Comparison of ENCODE assay signal across 8 cellular contexts in the genomic region with DNA sequence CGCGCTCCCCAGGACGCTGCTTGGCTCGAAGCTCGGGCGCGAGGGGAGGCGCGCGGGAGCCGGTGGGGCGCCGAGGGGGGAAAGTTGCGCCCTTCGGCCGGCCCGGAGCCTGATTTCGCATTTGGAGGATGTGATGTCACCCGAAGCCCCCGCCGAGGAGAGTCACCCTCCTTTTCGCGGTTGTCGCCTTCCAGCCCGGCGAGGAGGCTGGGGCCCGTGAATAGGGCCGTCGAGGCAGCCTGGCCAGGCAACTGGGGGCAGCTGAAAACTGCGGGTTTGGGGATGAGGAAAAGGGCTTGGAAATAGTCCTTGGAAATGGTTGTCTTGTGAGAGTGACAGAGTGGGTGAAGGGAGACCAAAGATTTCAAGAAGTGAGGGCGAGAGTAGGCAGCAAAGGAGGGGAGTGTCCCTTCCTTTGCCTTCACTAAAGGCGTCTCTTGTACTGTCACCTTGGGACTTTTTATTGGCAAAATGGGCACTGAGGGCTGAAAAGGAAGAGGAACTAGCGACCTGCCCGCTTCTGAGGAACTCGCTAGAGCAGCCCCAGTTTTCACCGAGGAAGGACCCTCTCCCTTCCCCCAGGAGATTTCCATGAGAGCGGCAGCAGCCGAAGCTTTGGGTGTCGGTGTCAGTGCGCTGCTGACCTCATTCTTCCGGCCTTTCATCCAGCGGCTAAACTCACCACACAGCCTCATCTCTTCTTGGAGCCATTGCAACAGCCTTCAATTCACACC. TPM values are rescaled to one million over a fixed set of nuclear protein-coding genes. Genes with fewer than 3 reads are reported as not detected.
DNase-seq lines count a peak whose midpoint lies in the region; ATAC-seq and TF ChIP-seq lines count a peak whose summit lies in the region.

TSS of gene CD8A (minus strand) at position 86 of the 734 bp plus-strand sequence. CDS start 88 bp downstream, outside the sequence.

- BruUV-seq in Caco-2 (replicated peaks; lab: Mats Ljungman, UMichigan): no TSS peak

- no peaks in the 10 kb centered on the region for H3K36me3 ChIP-seq in Caco-2 (ENCODE audit: control insufficient read depth, insufficient read depth, low read length)
- H3K36me3 ChIP-seq in neural cell (ENCODE audit: insufficient read depth, low read length): no peaks in the 10 kb centered on the region

- no peak within 1 kb of the TSS for H3K27ac Mint-ChIP-seq in Caco-2 (ENCODE audit: unreplicated experiment)

- no peak within 1 kb of the TSS for H3K27ac ChIP-seq in coronary artery
- no peak within 1 kb of the TSS for H3K27ac ChIP-seq in neural cell (ENCODE audit: low read length)

- 0 out of 2 replicates have a peak, but pooled peaks cover 4% of the 10 kb centered on the region for H3K9me3 ChIP-seq in Caco-2
- H3K9me3 ChIP-seq in neural cell (ENCODE audit: low read length): peaks cover under 1% of the 10 kb centered on the region

- no peaks in the 10 kb centered on the region for H3K9me2 ChIP-seq in neural cell (ENCODE audit: insufficient read depth, low read length)

- H3K4me3 Mint-ChIP-seq in Caco-2 (ENCODE audit: unreplicated experiment): peak within 1 kb of the TSS; percentile 23

- no peak for ATAC-seq in HG03175 (IDR thresholded peaks at IDR 0.05; ENCODE audit: unreplicated experiment)

- no peaks in the 10 kb centered on the region for H4K20me1 ChIP-seq in neural cell (ENCODE audit: insufficient read depth)

- no peak within 1 kb of the TSS for H3K9ac ChIP-seq in neural cell (ENCODE audit: low read length)

- POLR2A ChIA-PET in Caco-2 (lab: Charles Lee): no interaction called here

- no peak for TF ChIP-seq EP300 in neural cell (conservative IDR thresholded peaks at IDR 0.05; ENCODE audit: poor library complexity, severe bottlenecking)

- no peaks in the 10 kb centered on the region for H3K79me2 ChIP-seq in neural cell (replicated peaks; ENCODE audit: insufficient read depth, low read length)

- H3F3A ChIP-seq in neural cell (ENCODE audit: insufficient read depth, low read length, poor library complexity, severe bottlenecking): no peaks in the 10 kb centered on the region

- H3K4me1 Mint-ChIP-seq in Caco-2 (ENCODE audit: low read depth, unreplicated experiment): no peaks in the 10 kb centered on the region

- H3K4me1 ChIP-seq in Caco-2: no peaks in the 10 kb centered on the region

- H3K27me3 Mint-ChIP-seq in Caco-2 (ENCODE audit: insufficient read depth, unreplicated experiment): no peaks in the 10 kb centered on the region

- CTCF ChIA-PET in Caco-2 (lab: Charles Lee): no interaction called here

- no peak within 1 kb of the TSS for H3K4me2 ChIP-seq in neural cell (ENCODE audit: low read length)

- no peak for DNase-seq in Caco-2
- peak; percentile 6 for DNase-seq in NCI-H146 treated with DMSO at 0.1 percent for 48 hours (lab: John Stamatoyannopoulos, UW; ENCODE audit: unreplicated experiment)
- DNase-seq in coronary artery (ENCODE audit: low spot score): no peak
- no peak for DNase-seq in cerebellar nuclear complex (lab: John Stamatoyannopoulos, UW)
- no peak for DNase-seq in NCI-H2227 treated with DMSO at 0.1 percent for 48 hours (lab: John Stamatoyannopoulos, UW)
- no peak for DNase-seq in NK-92 (lab: John Stamatoyannopoulos, UW; ENCODE audit: unreplicated experiment)

- no peak for TF ChIP-seq CTCF in Caco-2 (IDR thresholded peaks at IDR 0.05; ENCODE audit: insufficient read depth in 1 of 2, low read depth in 1 of 2, low read length in 1 of 2, severe bottlenecking in 1 of 2, unreplicated experiment in 1 of 2)
- no peak for TF ChIP-seq CTCF in coronary artery (IDR thresholded peaks at IDR 0.05)
- no peak for TF ChIP-seq CTCF in neural cell (IDR thresholded peaks at IDR 0.05; ENCODE audit: poor library complexity, severe bottlenecking)

- H2AFZ ChIP-seq in neural cell (ENCODE audit: low read depth, low read length): no peak within 1 kb of the TSS

- no peaks in the 10 kb centered on the region for H3K27me3 ChIP-seq in Caco-2 (replicated peaks; ENCODE audit: control insufficient read depth, insufficient read depth, low read length)
- H3K27me3 ChIP-seq in neural cell (ENCODE audit: insufficient read depth, low read depth, low read length): peaks cover 58% of the 10 kb centered on the region

- intact Hi-C loops in Caco-2 (cut with micrococcal nuclease; ENCODE audit: unreplicated experiment): no loop called here

- TF ChIP-seq RAD21 in neural cell (conservative IDR thresholded peaks at IDR 0.05): no peak

- H3K9me3 Mint-ChIP-seq in Caco-2 (ENCODE audit: unreplicated experiment): peaks cover 18% of the 10 kb centered on the region

- H3K4me3 ChIP-seq in Caco-2 (ENCODE audit: low read depth, low read length) (peak within 1 kb of the TSS; percentile 25), coronary artery (peak within 1 kb of the TSS; percentile 55), neural cell (ENCODE audit: low read length) (peak within 1 kb of the TSS; percentile 48)

- no peaks in the 10 kb centered on the region for H3K36me3 Mint-ChIP-seq in Caco-2 (ENCODE audit: insufficient read depth, unreplicated experiment)

TF ChIP-seq in neural cell, 6 proteins besides CTCF, POLR2A, EP300 and RAD21:
- TF ChIP-seq POLR2AphosphoS5 (IDR thresholded peaks at IDR 0.05) (no peak), EZH2 (IDR thresholded peaks at IDR 0.05; ENCODE audit: borderline replicate concordance, insufficient read depth, low read length, poor library complexity, severe bottlenecking) (peak; percentile 64)

RNA-seq across cellular contexts. Expression of gene CD8A, which starts in this region (rescaled TPM):
- total RNA-seq in Caco-2 (2022): 1.5 and 1.6 TPM in 2 replicates
- 1.5 and 2.2 TPM in 2 replicates for polyA plus RNA-seq in neural cell
- 0.93 and 1.2 TPM in 2 replicates for polyA minus RNA-seq in neural cell
